Comparison of ENCODE assay signal across 16 cellular contexts in the genomic region with DNA sequence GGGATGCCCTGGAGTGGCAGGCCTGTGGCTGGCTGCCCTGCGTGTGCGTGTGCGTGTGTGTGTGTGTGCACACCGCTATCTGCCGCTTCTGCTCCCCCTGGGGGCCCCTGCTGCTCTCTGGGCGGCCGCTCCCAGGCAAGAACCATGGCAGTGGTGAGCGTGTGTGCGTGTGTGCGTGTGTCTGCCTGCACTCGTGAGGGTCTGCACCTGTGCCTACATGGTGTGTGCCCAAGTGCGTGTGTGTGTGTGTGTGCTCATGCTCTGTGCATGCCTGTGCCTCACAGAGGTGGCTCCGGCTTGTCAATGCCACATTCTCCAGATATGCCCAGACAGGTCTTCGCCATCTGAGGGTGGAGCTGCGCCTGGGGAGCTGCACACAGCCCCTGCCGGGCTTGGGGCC.
"Had no signal": no experiment of that assay in that cellular context is flagged by ENCODE, and none has a peak within 500 bp of the region (broad histone marks: within the 10 kb centered on the region; RNA-seq: fewer than 3 reads in every experiment).

No MANE protein-coding gene starts in this region.

- H3K9me3 ChIP-seq: adrenal gland, psoas muscle had no signal

- H3K4me3 Mint-ChIP-seq: activated naive CD4-positive, alpha-beta T cell treated with anti-CD3 and anti-CD28 coated beads, Interleukin-2, amount 50 U/mL, for 24 hours; nephron had no signal

- H3K4me1 Mint-ChIP-seq: activated naive CD4-positive, alpha-beta T cell treated with anti-CD3 and anti-CD28 coated beads, Interleukin-2, amount 50 U/mL, for 24 hours; nephron had no signal

- H3K36me3 ChIP-seq: adrenal gland, esophagus muscularis mucosa, left ventricle myocardium inferior had no signal

- H3K27ac ChIP-seq: adrenal gland, esophagus muscularis mucosa, left ventricle myocardium inferior, psoas muscle had no signal

- H3K9me3 Mint-ChIP-seq: activated naive CD4-positive, alpha-beta T cell treated with anti-CD3 and anti-CD28 coated beads, Interleukin-2, amount 50 U/mL, for 24 hours; nephron had no signal

- H3K27me3 Mint-ChIP-seq: activated naive CD4-positive, alpha-beta T cell treated with anti-CD3 and anti-CD28 coated beads, Interleukin-2, amount 50 U/mL, for 24 hours had no signal

- H3K36me3 Mint-ChIP-seq: activated naive CD4-positive, alpha-beta T cell treated with anti-CD3 and anti-CD28 coated beads, Interleukin-2, amount 50 U/mL, for 24 hours had no signal

- H3K27ac Mint-ChIP-seq: activated naive CD4-positive, alpha-beta T cell treated with anti-CD3 and anti-CD28 coated beads, Interleukin-2, amount 50 U/mL, for 24 hours; nephron had no signal

- H3K4me3 ChIP-seq: adrenal gland, esophagus muscularis mucosa, left ventricle myocardium inferior, psoas muscle had no signal

- FAIRE-seq: colon, kidney had no signal

- H3K4me1 ChIP-seq: adrenal gland, esophagus muscularis mucosa, left ventricle myocardium inferior, psoas muscle had no signal

- ATAC-seq: activated CD4-positive, CD25-positive, alpha-beta regulatory T cell treated with anti-CD3 and anti-CD28 coated beads, Interleukin-2, amount 50 U/mL, for 24 hours; psoas muscle; sciatic nerve; stimulated activated naive CD8-positive, alpha-beta T cell treated with anti-CD3 and anti-CD28 coated beads, Interleukin-15, Interleukin-2, amounts not matched to agents 100 U/mL and 50 U/mL, for 24 hours had no signal

- DNase-seq: adrenal gland; caudate nucleus; hippocampal formation; kidney; left ventricle myocardium inferior; mesenchymal stem cell; psoas muscle; stimulated activated naive CD8-positive, alpha-beta T cell treated with anti-CD3 and anti-CD28 coated beads, Interleukin-15, Interleukin-2, amounts not matched to agents 100 U/mL and 50 U/mL, for 24 hours; T-helper 9 cell; trophoblast cell had no signal
